1 cellular context compared by ENCODE assay signal in genomic region chr2:106053116-106053515, GRCh38.
TF ChIP-seq lines count a peak whose summit lies in the region.

No MANE protein-coding gene starts in this region.

TF ChIP-seq in IMR-90, 13 proteins besides CTCF, POLR2A, EP300 and RAD21:
- no peak for TF ChIP-seq ELK1 (IDR thresholded peaks at IDR 0.05; ENCODE audit: borderline replicate concordance, low read depth, low read length)
- no peak for TF ChIP-seq RCOR1 (IDR thresholded peaks at IDR 0.05; ENCODE audit: insufficient replicate concordance, low read length)
- TF ChIP-seq USF2 (IDR thresholded peaks at IDR 0.05; ENCODE audit: low read depth, low read length) = no peak
TF ChIP-seq in IMR-90: peak in this region for 0.
